Comparison of ENCODE assay signal across 18 cellular contexts in genomic region chr6:12585497-12585958, GRCh38.
DNase-seq lines count a peak whose midpoint lies in the region; ATAC-seq, FAIRE-seq and TF ChIP-seq lines count a peak whose summit lies in the region.
"Had no signal": no experiment of that assay in that cellular context is flagged by ENCODE, and none has a peak within 500 bp of the region (broad histone marks: within the 10 kb centered on the region; RNA-seq: fewer than 3 reads in every experiment).

No MANE protein-coding gene starts in this region.

- no peak for ATAC-seq in psoas muscle
- no peak for ATAC-seq in WTC11
- ATAC-seq: T-helper 17 cell had no signal

- H3K4ac ChIP-seq in mesenchymal stem cell (ENCODE audit: low read depth in 1 of 2, low read length in 2 of 2), result no peak overlapping the region

- CTCF ChIA-PET in WTC11 (lab: Charles Lee), result no interaction called here

- no peak overlapping the region for H3K14ac ChIP-seq in mesenchymal stem cell (ENCODE audit: low read length in 2 of 2)

- no peak overlapping the region for H3K4me2 ChIP-seq in mesenchymal stem cell (ENCODE audit: low read length, poor library complexity, severe bottlenecking)

- no peaks in the 10 kb centered on the region for H3K9me3 ChIP-seq in psoas muscle
- H3K9me3 ChIP-seq in mesenchymal stem cell (ENCODE audit: control insufficient read depth, low read length), result no peaks in the 10 kb centered on the region

- H2BK12ac ChIP-seq in mesenchymal stem cell (ENCODE audit: low read length in 2 of 2), result no peak overlapping the region

- H3K27me3 Mint-ChIP-seq in WTC11 (ENCODE audit: low read depth), result no peaks in the 10 kb centered on the region

- no peak overlapping the region for H3K4me3 Mint-ChIP-seq in WTC11
- H3K4me3 Mint-ChIP-seq: CD8-positive, alpha-beta memory T cell; T-helper 17 cell had no signal

- no peaks in the 10 kb centered on the region for H3K36me3 ChIP-seq in psoas muscle (ENCODE audit: insufficient read depth in 1 of 2, low read depth in 1 of 2)
- H3K36me3 ChIP-seq in mesenchymal stem cell (ENCODE audit: control insufficient read depth in 1 of 2, insufficient read depth in 2 of 2, low read depth in 1 of 2, low read length in 2 of 2), result no peaks in the 10 kb centered on the region

- H2BK120ac ChIP-seq in mesenchymal stem cell (ENCODE audit: low read depth, low read length), result no peak overlapping the region

- no peak overlapping the region for H4K8ac ChIP-seq in mesenchymal stem cell (ENCODE audit: low read length)

- H3K23ac ChIP-seq in mesenchymal stem cell (ENCODE audit: low read length in 2 of 2), result no peak overlapping the region

- no peak overlapping the region for H3K27ac Mint-ChIP-seq in WTC11
- H3K27ac Mint-ChIP-seq: T-helper 17 cell had no signal

- 58 to 60% (median 58%) methylated on average over 12 of the region's 12 CpGs for WGBS in psoas muscle, 3 donors
- WGBS in mesenchymal stem cell, result 96% methylated on average over 12 of the region's 12 CpGs

- H3K9me3 Mint-ChIP-seq in WTC11, result no peaks in the 10 kb centered on the region

- H4K91ac ChIP-seq in mesenchymal stem cell (ENCODE audit: low read length), result no peak overlapping the region

- no peak overlapping the region for H2BK15ac ChIP-seq in mesenchymal stem cell (ENCODE audit: low read depth, poor library complexity, severe bottlenecking)

- no peak for FAIRE-seq in frontal cortex (lab: Jason Lieb, UNC)
- FAIRE-seq: bronchial epithelial cell had no signal

- H3K79me1 ChIP-seq in mesenchymal stem cell (replicated peaks; ENCODE audit: low read length, poor library complexity, severe bottlenecking), result no peaks in the 10 kb centered on the region

- intact Hi-C loops in psoas muscle (cut with DNase I), result no loop called here

- H3K9ac ChIP-seq in mesenchymal stem cell (ENCODE audit: low read length), result no peak overlapping the region
- H3K9ac ChIP-seq: GM23248 had no signal

- POLR2A ChIA-PET in WTC11 (lab: Charles Lee), result no interaction called here

- H3K4me3 ChIP-seq in choroid plexus epithelial cell (ENCODE audit: low read depth, low read length) (no peak overlapping the region), psoas muscle (no peak overlapping the region), mesenchymal stem cell (ENCODE audit: insufficient read depth in 1 of 2, low read depth in 1 of 2, low read length in 2 of 2) (no peak overlapping the region)
- H3K4me3 ChIP-seq: GM23248 had no signal

- H2AFZ ChIP-seq in mesenchymal stem cell (ENCODE audit: low read depth, low read length), result no peak overlapping the region
- H2AFZ ChIP-seq: GM23248 had no signal

- no peaks in the 10 kb centered on the region for H3K27me3 ChIP-seq in psoas muscle (ENCODE audit: insufficient read depth in 3 of 3, low read length in 2 of 3)
- H3K27me3 ChIP-seq in mesenchymal stem cell (ENCODE audit: control insufficient read depth in 1 of 2, insufficient read depth in 1 of 2, low read length in 2 of 2), result no peaks in the 10 kb centered on the region

- H3K27ac ChIP-seq in psoas muscle (peak overlapping the region; percentile 54), mesenchymal stem cell (ENCODE audit: low read length, poor library complexity, severe bottlenecking) (no peak overlapping the region)
- H3K27ac ChIP-seq: GM23248, RWPE1 had no signal

- no peak overlapping the region for H2AK5ac ChIP-seq in mesenchymal stem cell (ENCODE audit: low read length, severe bottlenecking)

- DNase-seq in AG08396 (ENCODE audit: low spot score), result peak; percentile 19
- peak; percentile 66 for DNase-seq in choroid plexus epithelial cell (ENCODE audit: low read depth)
- peak; percentile 22 for DNase-seq in kidney glomerular epithelial cell (lab: John Stamatoyannopoulos, UW)
- no peak for DNase-seq in psoas muscle
- DNase-seq in WTC11 (ENCODE audit: low spot score), result no peak
- no peak for DNase-seq in frontal cortex (ENCODE audit: low spot score in 2 of 2)
- no peak for DNase-seq in mesenchymal stem cell
- no peak for DNase-seq in NCI-H2081 (lab: John Stamatoyannopoulos, UW)
- DNase-seq: activated CD4-positive, CD25-positive, alpha-beta regulatory T cell treated with anti-CD3 and anti-CD28 coated beads, Interleukin-2, amount 50 U/mL, for 72 hours; activated CD8-positive, alpha-beta memory T cell treated with anti-CD3 and anti-CD28 coated beads, Interleukin-2, amount 50 U/mL, for 4 hours; activated naive CD4-positive, alpha-beta T cell treated with Interleukin-2 at 50 U/mL for 16 hours; CD8-positive, alpha-beta memory T cell; GM23248; MM.1S; NCI-H2081 treated with DMSO at 0.1 percent for 48 hours; T-helper 17 cell had no signal

- no peak overlapping the region for H2BK5ac ChIP-seq in mesenchymal stem cell (ENCODE audit: low read depth, low read length, poor library complexity, severe bottlenecking)

- H3K18ac ChIP-seq in mesenchymal stem cell (ENCODE audit: low read depth in 1 of 2, low read length in 2 of 2), result no peak overlapping the region

- no peaks in the 10 kb centered on the region for H3K36me3 Mint-ChIP-seq in WTC11
- H3K36me3 Mint-ChIP-seq: CD8-positive, alpha-beta memory T cell had no signal

- H3K4me1 Mint-ChIP-seq in WTC11, result peaks cover 4% of the 10 kb centered on the region; the same call in 1 of the 2 replicates
- H3K4me1 Mint-ChIP-seq: CD8-positive, alpha-beta memory T cell; T-helper 17 cell had no signal

- TF ChIP-seq CTCF in choroid plexus epithelial cell (conservative IDR thresholded peaks at IDR 0.05; ENCODE audit: low read depth, low read length) (no peak), psoas muscle (IDR thresholded peaks at IDR 0.05) (no peak), WTC11 (IDR thresholded peaks at IDR 0.05) (no peak)

- no peaks in the 10 kb centered on the region for H3K4me1 ChIP-seq in psoas muscle
- no peaks in the 10 kb centered on the region for H3K4me1 ChIP-seq in mesenchymal stem cell (ENCODE audit: control insufficient read depth, insufficient read depth, low read depth, low read length)

TF ChIP-seq in WTC11, 78 proteins besides CTCF, POLR2A, EP300 and RAD21:
- TF ChIP-seq ELF4 (CRISPR knock-in tag; IDR thresholded peaks at IDR 0.05; ENCODE audit: low read depth) (no peak), CBFB (CRISPR knock-in tag; IDR thresholded peaks at IDR 0.05; ENCODE audit: low read depth) (no peak), E2F1 (CRISPR knock-in tag; IDR thresholded peaks at IDR 0.05) (no peak), PREB (CRISPR knock-in tag; IDR thresholded peaks at IDR 0.05; ENCODE audit: borderline replicate concordance) (no peak), NFATC4 (CRISPR knock-in tag; IDR thresholded peaks at IDR 0.05) (no peak), ZNF317 (CRISPR knock-in tag; IDR thresholded peaks at IDR 0.05; ENCODE audit: borderline replicate concordance, low read depth) (no peak), CDX4 (CRISPR knock-in tag; IDR thresholded peaks at IDR 0.05; ENCODE audit: borderline replicate concordance) (no peak), ZNF263 (CRISPR knock-in tag; IDR thresholded peaks at IDR 0.05; ENCODE audit: low read depth) (no peak)
- TF ChIP-seq, protein P1, sequence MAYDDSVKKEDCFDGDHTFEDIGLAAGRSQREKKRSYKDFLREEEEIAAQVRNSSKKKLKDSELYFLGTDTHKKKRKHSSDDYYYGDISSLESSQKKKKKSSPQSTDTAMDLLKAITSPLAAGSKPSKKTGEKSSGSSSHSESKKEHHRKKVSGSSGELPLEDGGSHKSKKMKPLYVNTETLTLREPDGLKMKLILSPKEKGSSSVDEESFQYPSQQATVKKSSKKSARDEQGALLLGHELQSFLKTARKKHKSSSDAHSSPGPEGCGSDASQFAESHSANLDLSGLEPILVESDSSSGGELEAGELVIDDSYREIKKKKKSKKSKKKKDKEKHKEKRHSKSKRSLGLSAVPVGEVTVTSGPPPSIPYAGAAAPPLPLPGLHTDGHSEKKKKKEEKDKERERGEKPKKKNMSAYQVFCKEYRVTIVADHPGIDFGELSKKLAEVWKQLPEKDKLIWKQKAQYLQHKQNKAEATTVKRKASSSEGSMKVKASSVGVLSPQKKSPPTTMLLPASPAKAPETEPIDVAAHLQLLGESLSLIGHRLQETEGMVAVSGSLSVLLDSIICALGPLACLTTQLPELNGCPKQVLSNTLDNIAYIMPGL (CRISPR knock-in tag; IDR thresholded peaks at IDR 0.05), result no peak

Comparison
In these comparisons a context has a peak if more than half of its experiments do, and no peak if none do; other contexts are left out.
1. DNase-seq: peak in AG08396 (single experiment), choroid plexus epithelial cell (single experiment) and kidney glomerular epithelial cell (single experiment); none in psoas muscle (0 of 2), WTC11 (single experiment), frontal cortex (0 of 2), mesenchymal stem cell (single experiment) and NCI-H2081 (0 of 2).